1 cellular context compared by ENCODE assay signal in genomic region chr5:150142189-150142788, GRCh38.
TF ChIP-seq lines count a peak whose summit lies in the region.

No MANE protein-coding gene starts in this region.

TF ChIP-seq in HepG2, 621 proteins besides CTCF, POLR2A, EP300 and RAD21 (continues in another document):
- TF ChIP-seq ISL2 (CRISPR knock-in tag; IDR thresholded peaks at IDR 0.05) (peak; percentile 48; the same call in 1 of the 2 replicates), RERE (CRISPR knock-in tag; IDR thresholded peaks at IDR 0.05; ENCODE audit: low read depth) (no peak), CSRNP2 (CRISPR knock-in tag; conservative IDR thresholded peaks at IDR 0.05; ENCODE audit: low read depth) (no peak), SATB2 (CRISPR knock-in tag; IDR thresholded peaks at IDR 0.05) (peak; percentile 74; the same call in 1 of the 2 replicates), CCAR2 (optimal IDR thresholded peaks at IDR 0.05; ENCODE audit: low read depth, low read length) (no peak), BRD4 (CRISPR knock-in tag; IDR thresholded peaks at IDR 0.05) (no peak), ZBTB20 (CRISPR knock-in tag; IDR thresholded peaks at IDR 0.05; ENCODE audit: borderline replicate concordance, low read depth) (no peak), NRL (CRISPR knock-in tag; IDR thresholded peaks at IDR 0.05; ENCODE audit: borderline replicate concordance) (no peak), TBX3 (IDR thresholded peaks at IDR 0.05; ENCODE audit: borderline replicate concordance) (no peak), ZNF296 (CRISPR knock-in tag; conservative IDR thresholded peaks at IDR 0.05) (peak; percentile 55; the same call in 1 of the 2 replicates), ZC3H4 (CRISPR knock-in tag; IDR thresholded peaks at IDR 0.05; ENCODE audit: borderline replicate concordance) (no peak), ZBTB14 (CRISPR knock-in tag; IDR thresholded peaks at IDR 0.05) (no peak), MAFF (IDR thresholded peaks at IDR 0.05; ENCODE audit: low read depth, low read length) (no peak), ZNF616 (CRISPR knock-in tag; IDR thresholded peaks at IDR 0.05; ENCODE audit: low read depth) (no peak), ZNF512 (CRISPR knock-in tag; IDR thresholded peaks at IDR 0.05) (no peak), NFIC (IDR thresholded peaks at IDR 0.05; ENCODE audit: low read length) (no peak), HDAC6 (IDR thresholded peaks at IDR 0.05; ENCODE audit: low read depth, low read length) (no peak), ZBTB7B (CRISPR knock-in tag; IDR thresholded peaks at IDR 0.05) (no peak; the same call in 1 of the 2 replicates), CBX2 (IDR thresholded peaks at IDR 0.05; ENCODE audit: low read depth, low read length) (no peak), CBX2 (CRISPR knock-in tag; IDR thresholded peaks at IDR 0.05; ENCODE audit: low read depth) (no peak), ZNF552 (CRISPR knock-in tag; IDR thresholded peaks at IDR 0.05; ENCODE audit: borderline replicate concordance) (0 out of 2 replicates have a peak, but pooled peaks have one; percentile 13), ZMAT3 (CRISPR knock-in tag; conservative IDR thresholded peaks at IDR 0.05) (no peak), ZNF710 (CRISPR knock-in tag; IDR thresholded peaks at IDR 0.05; ENCODE audit: borderline replicate concordance) (0 out of 2 replicates have a peak, but pooled peaks have one; percentile 19), ZNF83 (CRISPR knock-in tag; IDR thresholded peaks at IDR 0.05; ENCODE audit: borderline replicate concordance) (no peak), ZNF660 (CRISPR knock-in tag; IDR thresholded peaks at IDR 0.05; ENCODE audit: borderline replicate concordance, low read depth) (no peak), YEATS4 (CRISPR knock-in tag; IDR thresholded peaks at IDR 0.05; ENCODE audit: borderline replicate concordance) (0 out of 2 replicates have a peak, but pooled peaks have one; percentile 36), ZNF546 (CRISPR knock-in tag; conservative IDR thresholded peaks at IDR 0.05) (0 out of 2 replicates have a peak, but pooled peaks have one; percentile 41), RCOR2 (CRISPR knock-in tag; IDR thresholded peaks at IDR 0.05) (no peak), SRSF4 (IDR thresholded peaks at IDR 0.05; ENCODE audit: low read depth, low read length, poor library complexity, severe bottlenecking) (no peak), DMTF1 (CRISPR knock-in tag; IDR thresholded peaks at IDR 0.05) (no peak), ZFY (CRISPR knock-in tag; IDR thresholded peaks at IDR 0.05) (peak; percentile 67), ZNF260 (CRISPR knock-in tag; IDR thresholded peaks at IDR 0.05; ENCODE audit: borderline replicate concordance, low read depth) (no peak), ZNF318 (CRISPR knock-in tag; IDR thresholded peaks at IDR 0.05) (no peak), NFATC3 (CRISPR knock-in tag; IDR thresholded peaks at IDR 0.05) (no peak), MED1 (CRISPR knock-in tag; IDR thresholded peaks at IDR 0.05) (peak; percentile 49; the same call in 1 of the 2 replicates), SOX5 (CRISPR knock-in tag; IDR thresholded peaks at IDR 0.05; ENCODE audit: borderline replicate concordance) (0 out of 2 replicates have a peak, but pooled peaks have one; percentile 16), ZIK1 (CRISPR knock-in tag; IDR thresholded peaks at IDR 0.05; ENCODE audit: borderline replicate concordance, low read depth) (peak; percentile 31; the same call in 1 of the 2 replicates), PCBP1 (IDR thresholded peaks at IDR 0.05; ENCODE audit: borderline replicate concordance, low read depth, low read length) (no peak)
